1 cellular context compared by ENCODE assay signal in the genomic region with DNA sequence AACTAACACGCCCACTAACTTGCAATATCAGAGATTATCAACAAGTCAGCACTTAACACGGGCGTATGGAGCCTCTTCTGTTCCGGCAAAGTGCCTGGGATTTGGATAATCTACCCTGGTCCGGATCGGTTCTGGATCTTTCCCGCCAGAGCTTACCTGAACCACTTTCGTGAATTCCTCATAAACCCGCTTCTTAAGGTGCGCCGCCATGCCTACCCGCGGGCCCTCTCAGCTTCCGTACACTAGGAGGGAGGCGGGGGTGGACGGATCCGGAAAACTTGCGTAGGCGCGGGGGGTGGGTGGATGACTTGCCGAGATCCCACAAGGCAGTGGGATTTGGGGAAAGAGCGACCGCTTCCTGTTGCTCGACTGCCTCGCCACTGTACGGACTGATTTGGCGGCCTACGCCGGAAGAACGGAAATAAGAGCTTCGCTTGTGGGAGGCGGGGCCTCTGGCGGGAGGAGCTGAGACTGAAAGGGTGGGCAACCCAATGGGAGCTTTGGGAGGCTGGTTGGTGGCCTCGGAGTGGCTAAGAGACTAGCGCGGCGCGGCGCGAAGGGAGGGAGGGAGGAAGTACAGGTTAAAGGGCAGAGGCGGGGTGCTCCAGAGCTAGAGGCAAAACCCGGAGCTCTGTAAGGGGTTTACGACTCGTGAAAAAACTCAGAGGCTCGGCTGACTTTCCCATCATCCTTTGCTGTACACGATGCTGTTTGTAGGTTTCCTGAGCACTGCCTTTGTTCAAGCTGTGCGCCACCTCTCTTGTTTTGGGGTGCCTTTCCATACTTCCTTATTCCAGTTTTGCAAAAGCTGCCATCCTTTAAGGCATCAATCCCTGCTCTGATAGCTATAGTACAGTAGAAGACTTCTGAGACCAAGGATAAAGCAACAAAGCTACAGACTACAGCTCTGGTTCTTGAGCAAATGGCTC.
TF ChIP-seq lines count a peak whose summit lies in the region.

A gene with protein sequence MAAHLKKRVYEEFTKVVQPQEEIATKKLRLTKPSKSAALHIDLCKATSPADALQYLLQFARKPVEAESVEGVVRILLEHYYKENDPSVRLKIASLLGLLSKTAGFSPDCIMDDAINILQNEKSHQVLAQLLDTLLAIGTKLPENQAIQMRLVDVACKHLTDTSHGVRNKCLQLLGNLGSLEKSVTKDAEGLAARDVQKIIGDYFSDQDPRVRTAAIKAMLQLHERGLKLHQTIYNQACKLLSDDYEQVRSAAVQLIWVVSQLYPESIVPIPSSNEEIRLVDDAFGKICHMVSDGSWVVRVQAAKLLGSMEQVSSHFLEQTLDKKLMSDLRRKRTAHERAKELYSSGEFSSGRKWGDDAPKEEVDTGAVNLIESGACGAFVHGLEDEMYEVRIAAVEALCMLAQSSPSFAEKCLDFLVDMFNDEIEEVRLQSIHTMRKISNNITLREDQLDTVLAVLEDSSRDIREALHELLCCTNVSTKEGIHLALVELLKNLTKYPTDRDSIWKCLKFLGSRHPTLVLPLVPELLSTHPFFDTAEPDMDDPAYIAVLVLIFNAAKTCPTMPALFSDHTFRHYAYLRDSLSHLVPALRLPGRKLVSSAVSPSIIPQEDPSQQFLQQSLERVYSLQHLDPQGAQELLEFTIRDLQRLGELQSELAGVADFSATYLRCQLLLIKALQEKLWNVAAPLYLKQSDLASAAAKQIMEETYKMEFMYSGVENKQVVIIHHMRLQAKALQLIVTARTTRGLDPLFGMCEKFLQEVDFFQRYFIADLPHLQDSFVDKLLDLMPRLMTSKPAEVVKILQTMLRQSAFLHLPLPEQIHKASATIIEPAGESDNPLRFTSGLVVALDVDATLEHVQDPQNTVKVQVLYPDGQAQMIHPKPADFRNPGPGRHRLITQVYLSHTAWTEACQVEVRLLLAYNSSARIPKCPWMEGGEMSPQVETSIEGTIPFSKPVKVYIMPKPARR (minus strand): TSS at position 235 of the 929 bp plus-strand sequence. CDS start 25 bp downstream, at position 210.

TF ChIP-seq in HepG2, 621 proteins besides CTCF, POLR2A, EP300 and RAD21 (continued from another document and continues in another):
- TF ChIP-seq, protein P1, sequence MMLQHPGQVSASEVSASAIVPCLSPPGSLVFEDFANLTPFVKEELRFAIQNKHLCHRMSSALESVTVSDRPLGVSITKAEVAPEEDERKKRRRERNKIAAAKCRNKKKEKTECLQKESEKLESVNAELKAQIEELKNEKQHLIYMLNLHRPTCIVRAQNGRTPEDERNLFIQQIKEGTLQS (CRISPR knock-in tag; IDR thresholded peaks at IDR 0.05) = no peak
- TF ChIP-seq ZFP36L2 (CRISPR knock-in tag; IDR thresholded peaks at IDR 0.05) = no peak
- TF ChIP-seq, protein P2, sequence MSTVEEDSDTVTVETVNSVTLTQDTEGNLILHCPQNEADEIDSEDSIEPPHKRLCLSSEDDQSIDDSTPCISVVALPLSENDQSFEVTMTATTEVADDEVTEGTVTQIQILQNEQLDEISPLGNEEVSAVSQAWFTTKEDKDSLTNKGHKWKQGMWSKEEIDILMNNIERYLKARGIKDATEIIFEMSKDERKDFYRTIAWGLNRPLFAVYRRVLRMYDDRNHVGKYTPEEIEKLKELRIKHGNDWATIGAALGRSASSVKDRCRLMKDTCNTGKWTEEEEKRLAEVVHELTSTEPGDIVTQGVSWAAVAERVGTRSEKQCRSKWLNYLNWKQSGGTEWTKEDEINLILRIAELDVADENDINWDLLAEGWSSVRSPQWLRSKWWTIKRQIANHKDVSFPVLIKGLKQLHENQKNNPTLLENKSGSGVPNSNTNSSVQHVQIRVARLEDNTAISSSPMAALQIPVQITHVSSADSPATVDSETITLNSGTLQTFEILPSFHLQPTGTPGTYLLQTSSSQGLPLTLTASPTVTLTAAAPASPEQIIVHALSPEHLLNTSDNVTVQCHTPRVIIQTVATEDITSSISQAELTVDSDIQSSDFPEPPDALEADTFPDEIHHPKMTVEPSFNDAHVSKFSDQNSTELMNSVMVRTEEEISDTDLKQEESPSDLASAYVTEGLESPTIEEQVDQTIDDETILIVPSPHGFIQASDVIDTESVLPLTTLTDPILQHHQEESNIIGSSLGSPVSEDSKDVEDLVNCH (CRISPR knock-in tag; IDR thresholded peaks at IDR 0.05) = no peak
- TF ChIP-seq THAP11 (CRISPR knock-in tag; IDR thresholded peaks at IDR 0.05) = peak; percentile 96
- TF ChIP-seq, protein P3, sequence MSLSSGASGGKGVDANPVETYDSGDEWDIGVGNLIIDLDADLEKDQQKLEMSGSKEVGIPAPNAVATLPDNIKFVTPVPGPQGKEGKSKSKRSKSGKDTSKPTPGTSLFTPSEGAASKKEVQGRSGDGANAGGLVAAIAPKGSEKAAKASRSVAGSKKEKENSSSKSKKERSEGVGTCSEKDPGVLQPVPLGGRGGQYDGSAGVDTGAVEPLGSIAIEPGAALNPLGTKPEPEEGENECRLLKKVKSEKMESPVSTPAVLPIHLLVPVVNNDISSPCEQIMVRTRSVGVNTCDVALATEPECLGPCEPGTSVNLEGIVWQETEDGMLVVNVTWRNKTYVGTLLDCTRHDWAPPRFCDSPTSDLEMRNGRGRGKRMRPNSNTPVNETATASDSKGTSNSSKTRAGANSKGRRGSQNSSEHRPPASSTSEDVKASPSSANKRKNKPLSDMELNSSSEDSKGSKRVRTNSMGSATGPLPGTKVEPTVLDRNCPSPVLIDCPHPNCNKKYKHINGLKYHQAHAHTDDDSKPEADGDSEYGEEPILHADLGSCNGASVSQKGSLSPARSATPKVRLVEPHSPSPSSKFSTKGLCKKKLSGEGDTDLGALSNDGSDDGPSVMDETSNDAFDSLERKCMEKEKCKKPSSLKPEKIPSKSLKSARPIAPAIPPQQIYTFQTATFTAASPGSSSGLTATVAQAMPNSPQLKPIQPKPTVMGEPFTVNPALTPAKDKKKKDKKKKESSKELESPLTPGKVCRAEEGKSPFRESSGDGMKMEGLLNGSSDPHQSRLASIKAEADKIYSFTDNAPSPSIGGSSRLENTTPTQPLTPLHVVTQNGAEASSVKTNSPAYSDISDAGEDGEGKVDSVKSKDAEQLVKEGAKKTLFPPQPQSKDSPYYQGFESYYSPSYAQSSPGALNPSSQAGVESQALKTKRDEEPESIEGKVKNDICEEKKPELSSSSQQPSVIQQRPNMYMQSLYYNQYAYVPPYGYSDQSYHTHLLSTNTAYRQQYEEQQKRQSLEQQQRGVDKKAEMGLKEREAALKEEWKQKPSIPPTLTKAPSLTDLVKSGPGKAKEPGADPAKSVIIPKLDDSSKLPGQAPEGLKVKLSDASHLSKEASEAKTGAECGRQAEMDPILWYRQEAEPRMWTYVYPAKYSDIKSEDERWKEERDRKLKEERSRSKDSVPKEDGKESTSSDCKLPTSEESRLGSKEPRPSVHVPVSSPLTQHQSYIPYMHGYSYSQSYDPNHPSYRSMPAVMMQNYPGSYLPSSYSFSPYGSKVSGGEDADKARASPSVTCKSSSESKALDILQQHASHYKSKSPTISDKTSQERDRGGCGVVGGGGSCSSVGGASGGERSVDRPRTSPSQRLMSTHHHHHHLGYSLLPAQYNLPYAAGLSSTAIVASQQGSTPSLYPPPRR (CRISPR knock-in tag; IDR thresholded peaks at IDR 0.05; ENCODE audit: borderline replicate concordance) = no peak; the same call in 1 of the 2 replicates
- TF ChIP-seq ZNF576 (CRISPR knock-in tag; IDR thresholded peaks at IDR 0.05) = no peak
- TF ChIP-seq, protein P4, sequence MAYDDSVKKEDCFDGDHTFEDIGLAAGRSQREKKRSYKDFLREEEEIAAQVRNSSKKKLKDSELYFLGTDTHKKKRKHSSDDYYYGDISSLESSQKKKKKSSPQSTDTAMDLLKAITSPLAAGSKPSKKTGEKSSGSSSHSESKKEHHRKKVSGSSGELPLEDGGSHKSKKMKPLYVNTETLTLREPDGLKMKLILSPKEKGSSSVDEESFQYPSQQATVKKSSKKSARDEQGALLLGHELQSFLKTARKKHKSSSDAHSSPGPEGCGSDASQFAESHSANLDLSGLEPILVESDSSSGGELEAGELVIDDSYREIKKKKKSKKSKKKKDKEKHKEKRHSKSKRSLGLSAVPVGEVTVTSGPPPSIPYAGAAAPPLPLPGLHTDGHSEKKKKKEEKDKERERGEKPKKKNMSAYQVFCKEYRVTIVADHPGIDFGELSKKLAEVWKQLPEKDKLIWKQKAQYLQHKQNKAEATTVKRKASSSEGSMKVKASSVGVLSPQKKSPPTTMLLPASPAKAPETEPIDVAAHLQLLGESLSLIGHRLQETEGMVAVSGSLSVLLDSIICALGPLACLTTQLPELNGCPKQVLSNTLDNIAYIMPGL (CRISPR knock-in tag; IDR thresholded peaks at IDR 0.05; ENCODE audit: borderline replicate concordance in 1 of 2, low read depth in 1 of 2) = peak; percentile 68 to 79; a peak in 3 of 4 replicates
- no peak for TF ChIP-seq HHEX (CRISPR knock-in tag; IDR thresholded peaks at IDR 0.05)
- TF ChIP-seq KAT7 (CRISPR knock-in tag; IDR thresholded peaks at IDR 0.05; ENCODE audit: borderline replicate concordance) = peak; percentile 77
- peak; percentile 53; the same call in 1 of the 2 replicates for TF ChIP-seq ZNF510 (CRISPR knock-in tag; IDR thresholded peaks at IDR 0.05; ENCODE audit: low read depth)
- no peak for TF ChIP-seq RAD51 (IDR thresholded peaks at IDR 0.05; ENCODE audit: borderline replicate concordance)
- TF ChIP-seq, protein P5, sequence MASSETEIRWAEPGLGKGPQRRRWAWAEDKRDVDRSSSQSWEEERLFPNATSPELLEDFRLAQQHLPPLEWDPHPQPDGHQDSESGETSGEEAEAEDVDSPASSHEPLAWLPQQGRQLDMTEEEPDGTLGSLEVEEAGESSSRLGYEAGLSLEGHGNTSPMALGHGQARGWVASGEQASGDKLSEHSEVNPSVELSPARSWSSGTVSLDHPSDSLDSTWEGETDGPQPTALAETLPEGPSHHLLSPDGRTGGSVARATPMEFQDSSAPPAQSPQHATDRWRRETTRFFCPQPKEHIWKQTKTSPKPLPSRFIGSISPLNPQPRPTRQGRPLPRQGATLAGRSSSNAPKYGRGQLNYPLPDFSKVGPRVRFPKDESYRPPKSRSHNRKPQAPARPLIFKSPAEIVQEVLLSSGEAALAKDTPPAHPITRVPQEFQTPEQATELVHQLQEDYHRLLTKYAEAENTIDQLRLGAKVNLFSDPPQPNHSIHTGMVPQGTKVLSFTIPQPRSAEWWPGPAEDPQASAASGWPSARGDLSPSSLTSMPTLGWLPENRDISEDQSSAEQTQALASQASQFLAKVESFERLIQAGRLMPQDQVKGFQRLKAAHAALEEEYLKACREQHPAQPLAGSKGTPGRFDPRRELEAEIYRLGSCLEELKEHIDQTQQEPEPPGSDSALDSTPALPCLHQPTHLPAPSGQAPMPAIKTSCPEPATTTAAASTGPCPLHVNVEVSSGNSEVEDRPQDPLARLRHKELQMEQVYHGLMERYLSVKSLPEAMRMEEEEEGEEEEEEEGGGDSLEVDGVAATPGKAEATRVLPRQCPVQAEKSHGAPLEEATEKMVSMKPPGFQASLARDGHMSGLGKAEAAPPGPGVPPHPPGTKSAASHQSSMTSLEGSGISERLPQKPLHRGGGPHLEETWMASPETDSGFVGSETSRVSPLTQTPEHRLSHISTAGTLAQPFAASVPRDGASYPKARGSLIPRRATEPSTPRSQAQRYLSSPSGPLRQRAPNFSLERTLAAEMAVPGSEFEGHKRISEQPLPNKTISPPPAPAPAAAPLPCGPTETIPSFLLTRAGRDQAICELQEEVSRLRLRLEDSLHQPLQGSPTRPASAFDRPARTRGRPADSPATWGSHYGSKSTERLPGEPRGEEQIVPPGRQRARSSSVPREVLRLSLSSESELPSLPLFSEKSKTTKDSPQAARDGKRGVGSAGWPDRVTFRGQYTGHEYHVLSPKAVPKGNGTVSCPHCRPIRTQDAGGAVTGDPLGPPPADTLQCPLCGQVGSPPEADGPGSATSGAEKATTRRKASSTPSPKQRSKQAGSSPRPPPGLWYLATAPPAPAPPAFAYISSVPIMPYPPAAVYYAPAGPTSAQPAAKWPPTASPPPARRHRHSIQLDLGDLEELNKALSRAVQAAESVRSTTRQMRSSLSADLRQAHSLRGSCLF (CRISPR knock-in tag; IDR thresholded peaks at IDR 0.05; ENCODE audit: borderline replicate concordance) = no peak
- no peak for TF ChIP-seq ZNF138 (CRISPR knock-in tag; IDR thresholded peaks at IDR 0.05; ENCODE audit: low read depth)
- no peak for TF ChIP-seq ZNF572 (CRISPR knock-in tag; IDR thresholded peaks at IDR 0.05)
- 0 out of 2 replicates have a peak, but pooled peaks have one; percentile 24 for TF ChIP-seq ZNF333 (CRISPR knock-in tag; IDR thresholded peaks at IDR 0.05; ENCODE audit: borderline replicate concordance)
- peak; percentile 80 for TF ChIP-seq PHF8 (CRISPR knock-in tag; IDR thresholded peaks at IDR 0.05)
- no peak for TF ChIP-seq MTF1 (CRISPR knock-in tag; IDR thresholded peaks at IDR 0.05)
- TF ChIP-seq NFE2 (CRISPR knock-in tag; IDR thresholded peaks at IDR 0.05) = no peak
- peak; percentile 82 for TF ChIP-seq MTA1 (CRISPR knock-in tag; IDR thresholded peaks at IDR 0.05; ENCODE audit: borderline replicate concordance)
- no peak for TF ChIP-seq MBNL3 (CRISPR knock-in tag; conservative IDR thresholded peaks at IDR 0.05)
- TF ChIP-seq, protein P6, sequence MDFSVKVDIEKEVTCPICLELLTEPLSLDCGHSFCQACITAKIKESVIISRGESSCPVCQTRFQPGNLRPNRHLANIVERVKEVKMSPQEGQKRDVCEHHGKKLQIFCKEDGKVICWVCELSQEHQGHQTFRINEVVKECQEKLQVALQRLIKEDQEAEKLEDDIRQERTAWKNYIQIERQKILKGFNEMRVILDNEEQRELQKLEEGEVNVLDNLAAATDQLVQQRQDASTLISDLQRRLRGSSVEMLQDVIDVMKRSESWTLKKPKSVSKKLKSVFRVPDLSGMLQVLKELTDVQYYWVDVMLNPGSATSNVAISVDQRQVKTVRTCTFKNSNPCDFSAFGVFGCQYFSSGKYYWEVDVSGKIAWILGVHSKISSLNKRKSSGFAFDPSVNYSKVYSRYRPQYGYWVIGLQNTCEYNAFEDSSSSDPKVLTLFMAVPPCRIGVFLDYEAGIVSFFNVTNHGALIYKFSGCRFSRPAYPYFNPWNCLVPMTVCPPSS (IDR thresholded peaks at IDR 0.05) = no peak
- TF ChIP-seq FOXO1 (CRISPR knock-in tag; IDR thresholded peaks at IDR 0.05) = peak; percentile 70
- no peak for TF ChIP-seq ZNF883 (CRISPR knock-in tag; IDR thresholded peaks at IDR 0.05; ENCODE audit: not compliant biosample characterization)
- TF ChIP-seq, protein P7, sequence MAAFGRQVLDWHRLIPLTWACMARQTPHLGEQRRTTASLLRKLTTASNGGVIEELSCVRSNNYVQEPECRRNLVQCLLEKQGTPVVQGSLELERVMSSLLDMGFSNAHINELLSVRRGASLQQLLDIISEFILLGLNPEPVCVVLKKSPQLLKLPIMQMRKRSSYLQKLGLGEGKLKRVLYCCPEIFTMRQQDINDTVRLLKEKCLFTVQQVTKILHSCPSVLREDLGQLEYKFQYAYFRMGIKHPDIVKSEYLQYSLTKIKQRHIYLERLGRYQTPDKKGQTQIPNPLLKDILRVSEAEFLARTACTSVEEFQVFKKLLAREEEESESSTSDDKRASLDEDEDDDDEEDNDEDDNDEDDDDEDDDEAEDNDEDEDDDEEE (CRISPR knock-in tag; IDR thresholded peaks at IDR 0.05) = no peak
- TF ChIP-seq TOE1 (CRISPR knock-in tag; IDR thresholded peaks at IDR 0.05) = no peak
